In the genomic region with DNA sequence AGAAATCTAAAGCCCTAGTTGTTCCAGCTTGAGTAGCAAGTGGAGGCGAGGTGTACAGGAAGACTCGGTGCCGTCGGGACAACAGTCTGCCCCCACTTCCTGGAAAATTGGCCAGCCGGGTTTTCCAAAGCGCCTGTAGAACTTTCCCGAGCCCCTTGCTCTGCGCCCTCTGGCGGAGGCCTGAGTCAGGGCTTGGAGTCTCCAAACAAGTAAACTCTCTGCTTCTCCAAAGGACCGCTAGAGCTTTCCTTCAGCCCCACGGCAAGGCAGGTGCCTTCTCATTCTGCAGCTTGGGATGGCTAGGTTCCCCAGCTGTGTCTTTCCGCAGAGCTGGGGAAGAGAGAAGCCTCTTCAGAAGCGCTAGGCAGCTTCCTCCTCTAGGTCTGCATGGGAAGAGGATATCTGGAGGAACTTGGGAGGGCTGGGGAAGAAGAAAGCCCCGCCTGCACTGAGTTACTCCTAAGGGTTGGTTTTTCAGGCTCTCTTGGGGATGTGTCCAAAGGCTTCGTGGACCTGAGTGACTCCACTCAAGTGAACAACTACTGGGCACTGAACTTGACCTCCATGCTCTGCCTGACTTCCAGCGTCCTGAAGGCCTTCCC, we compare ENCODE assay signal across 8 cellular contexts. TPM values are rescaled to one million over a fixed set of nuclear protein-coding genes. Genes with fewer than 3 reads are reported as not detected.
DNase-seq lines count a peak whose midpoint lies in the region; ATAC-seq, FAIRE-seq and TF ChIP-seq lines count a peak whose summit lies in the region.

No MANE protein-coding gene starts in this region.

- peaks cover 4% of the 10 kb centered on the region for H3K79me2 ChIP-seq in HepG2 (ENCODE audit: insufficient read depth, low read length)

- POLR2A ChIA-PET in HepG2 (lab: Yijun Ruan, JAX) = interaction anchor here (0.7 to 2.2 kb wide), 6 partner anchors 8 to 325 kb away, joined by 3 to 13 read pairs (median 3); a partner anchor contains a TSS

- peaks cover 0 to 5% of the 10 kb centered on the region in 2 donors for H3K27me3 ChIP-seq in duodenal mucosa (ENCODE audit: control insufficient read depth in 1 of 2, insufficient read depth in 2 of 2, low read length in 2 of 2)
- H3K27me3 ChIP-seq in HepG2 (ENCODE audit: control insufficient read depth in 1 of 2, insufficient read depth in 2 of 2, low read length in 2 of 2) = no peaks in the 10 kb centered on the region; a peak in 1 of 5 replicates

- TF ChIP-seq CTCF in AG09309 (IDR thresholded peaks at IDR 0.05; ENCODE audit: control insufficient read depth, insufficient read depth, low read depth, low read length, missing control alignments) = peak; percentile 99
- TF ChIP-seq CTCF in HepG2 (CRISPR knock-in tag; IDR thresholded peaks at IDR 0.05) = peak; percentile 93

- BruUV-seq in HepG2 (replicated peaks; lab: Mats Ljungman, UMichigan) = no TSS peak

- peak; percentile 59 for DNase-seq in AG09309 (ENCODE audit: low read depth)
- peak; percentile 83 for DNase-seq in NCI-H345 treated with DMSO at 0.1 percent for 48 hours (lab: John Stamatoyannopoulos, UW; ENCODE audit: unreplicated experiment)
- peak; percentile 43 to 53 for DNase-seq in activated CD4-positive, alpha-beta T cell treated with anti-CD3 and anti-CD28 coated beads for 4 hours
- peak; percentile 89 for DNase-seq in HepG2 (ENCODE audit: low spot score)
- peak; percentile 26 for DNase-seq in stimulated activated CD4-positive, alpha-beta T cell treated with anti-CD3 and anti-CD28 coated beads, Interleukin-2, amount 100 ng/mL, for 4 hours (ENCODE audit: low read depth)

- H3K4me2 ChIP-seq in HepG2 (ENCODE audit: low read depth, low read length) = peak overlapping the region; percentile 97

- H2AFZ ChIP-seq in HepG2 (ENCODE audit: low read length) = peak overlapping the region; percentile 42

- H3K4me1 ChIP-seq in duodenal mucosa (ENCODE audit: control insufficient read depth in 1 of 2, insufficient read depth in 2 of 2, low read length in 2 of 2) (peaks cover 24% of the 10 kb centered on the region in 2 donors), HepG2 (ENCODE audit: insufficient read depth, low read length) (peaks cover 37% of the 10 kb centered on the region)

- H3K36me3 ChIP-seq in duodenal mucosa (ENCODE audit: control insufficient read depth in 1 of 2, insufficient read depth in 2 of 2, low read length in 2 of 2) (peaks cover 6 to 19% of the 10 kb centered on the region in 2 donors), HepG2 (replicated peaks in 1 of 2; ENCODE audit: control insufficient read depth in 1 of 2, insufficient read depth in 2 of 2, low read length in 2 of 2) (peaks cover 9 to 20% of the 10 kb centered on the region in 2 experiments)

- intact Hi-C loops in HepG2 (cut with micrococcal nuclease; ENCODE audit: unreplicated experiment) = loop anchor here (1.0 kb wide), 2 partner anchors 29 to 117 kb away; a partner anchor contains a TSS

- no peaks in the 10 kb centered on the region for H3K9me3 ChIP-seq in duodenal mucosa (ENCODE audit: control insufficient read depth in 1 of 2, low read length in 2 of 2)
- H3K9me3 ChIP-seq in HepG2 (ENCODE audit: low read length) = no peaks in the 10 kb centered on the region

- H3K9ac ChIP-seq in duodenal mucosa (ENCODE audit: low read depth in 1 of 2, low read length in 2 of 2) (peak overlapping the region; percentile 70 to 79), HepG2 (ENCODE audit: insufficient read depth, low read depth, low read length) (peak overlapping the region; percentile 72)

- TF ChIP-seq POLR2A in HepG2 (IDR thresholded peaks at IDR 0.05; ENCODE audit: insufficient read depth in 1 of 2, low read depth in 2 of 2, low read length in 2 of 2) = peak in 1 of 2 experiments; percentile 37; a peak in 1 of 4 replicates

- FAIRE-seq in HepG2 (lab: Jason Lieb, UNC) = peak; percentile 70

- CTCF ChIA-PET in HepG2 (lab: Yijun Ruan, JAX; ENCODE audit: low intra/inter-chr PET ratio, low total read pairs) = interaction anchor here (1.1 to 3.3 kb wide), 4 partner anchors 26 to 289 kb away, joined by 3 to 14 read pairs (median 8); a partner anchor contains a TSS

- peaks cover 18% of the 10 kb centered on the region for H4K20me1 ChIP-seq in HepG2 (ENCODE audit: insufficient read depth, low read length)

- H3K4me3 ChIP-seq in AG09309 (ENCODE audit: control insufficient read depth, low read depth, low read length) (peak overlapping the region; percentile 62), duodenal mucosa (ENCODE audit: low read depth in 1 of 2, low read length in 2 of 2) (peak overlapping the region; percentile 79 to 82), HepG2 (replicated peaks in 1 of 3; ENCODE audit: insufficient read depth in 1 of 3, low read depth in 2 of 3, low read length in 3 of 3) (peak overlapping the region; percentile 66 to 79 (median 70))

- ATAC-seq in GM18907 (IDR thresholded peaks at IDR 0.05; ENCODE audit: unreplicated experiment) (peak; percentile 44), HG03342 (IDR thresholded peaks at IDR 0.05; ENCODE audit: unreplicated experiment) (peak; percentile 47), HepG2 (peak; percentile 68)

- 4% methylated on average over 16 of the region's 16 CpGs for WGBS in HepG2 (ENCODE audit: low lambda C conversion rate)

- H3K27ac ChIP-seq in duodenal mucosa (ENCODE audit: low read depth, low read length) = peak overlapping the region; percentile 65
- peak overlapping the region; percentile 69 for H3K27ac ChIP-seq in HepG2 (ENCODE audit: extremely low read length, insufficient read depth, low read length)

- TF ChIP-seq EP300 in HepG2 (IDR thresholded peaks at IDR 0.05; ENCODE audit: low read depth in 2 of 2, low read length in 2 of 2) (peak in 1 of 2 experiments; percentile 61; a peak in 2 of 4 replicates), HepG2 (CRISPR knock-in tag; IDR thresholded peaks at IDR 0.05; ENCODE audit: borderline replicate concordance) (no peak; the same call in 1 of the 2 replicates)

- peak; percentile 73 for TF ChIP-seq RAD21 in HepG2 (CRISPR knock-in tag; IDR thresholded peaks at IDR 0.05)

- in situ Hi-C loops in HepG2 (cut with HindIII; ENCODE audit: extremely low pct_ligation_motif_present, low pct_unique_long_range_greater_than_20kb) = no loop called here

TF ChIP-seq in HepG2, 621 proteins besides CTCF, POLR2A, EP300 and RAD21 (continues in another document):
- TF ChIP-seq ARNT2 (CRISPR knock-in tag; IDR thresholded peaks at IDR 0.05; ENCODE audit: low read depth) = no peak; the same call in 1 of the 2 replicates
- TF ChIP-seq, protein P1, sequence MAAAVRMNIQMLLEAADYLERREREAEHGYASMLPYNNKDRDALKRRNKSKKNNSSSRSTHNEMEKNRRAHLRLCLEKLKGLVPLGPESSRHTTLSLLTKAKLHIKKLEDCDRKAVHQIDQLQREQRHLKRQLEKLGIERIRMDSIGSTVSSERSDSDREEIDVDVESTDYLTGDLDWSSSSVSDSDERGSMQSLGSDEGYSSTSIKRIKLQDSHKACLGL (CRISPR knock-in tag; IDR thresholded peaks at IDR 0.05) = no peak
- no peak; the same call in 1 of the 2 replicates for TF ChIP-seq PITX1 (CRISPR knock-in tag; IDR thresholded peaks at IDR 0.05)

RNA-seq across cellular contexts. Expression of a gene that starts 0.7 kb away (rescaled TPM):
- total RNA-seq in HepG2 (2016; rRNA removed; fragmentation: Illumina TruSeq; extraction: Trizol) = 85.0 and 96.0 TPM in 2 replicates
- total RNA-seq in HepG2 (2016; cell fraction: cytosol; rRNA removed; fragmentation: Illumina TruSeq; extraction: Trizol; ENCODE audit: low read depth) = 38.7 and 40.4 TPM in 2 replicates
- 80.0 and 95.9 TPM in 2 replicates for total RNA-seq in HepG2 (2016; cell fraction: insoluble cytoplasmic fraction; rRNA removed; fragmentation: Illumina TruSeq; extraction: Trizol)
- 62.4 and 65.7 TPM in 2 replicates for total RNA-seq in HepG2 (2016; cell fraction: membrane; rRNA removed; fragmentation: Illumina TruSeq; extraction: Trizol)
- total RNA-seq in HepG2 (2016; cell fraction: nucleus; rRNA removed; fragmentation: Illumina TruSeq; extraction: Trizol) = 45.5 and 49.4 TPM in 2 replicates
- polyA plus RNA-seq in HepG2 (2011; rRNA removed) = 32.4 and 34.0 TPM in 2 replicates
- polyA plus RNA-seq in HepG2 (2011; cell fraction: cytosol; rRNA removed) = 36.8 and 38.2 TPM in 2 replicates
- polyA plus RNA-seq in HepG2 (2011; cell fraction: nucleus; rRNA removed) = 13.3 and 15.7 TPM in 2 replicates
- polyA plus RNA-seq in HepG2 (2012) = 30.9 and 32.8 TPM in 2 replicates
- polyA plus RNA-seq in HepG2 (2016; cell fraction: cytosol; fragmentation: Illumina TruSeq; extraction: Trizol; ENCODE audit: low read depth) = 35.7 and 40.5 TPM in 2 replicates
- 74.6 and 78.4 TPM in 2 replicates for polyA plus RNA-seq in HepG2 (2016; cell fraction: insoluble cytoplasmic fraction; fragmentation: Illumina TruSeq; extraction: Trizol; ENCODE audit: low read depth)
- polyA plus RNA-seq in HepG2 (2016; cell fraction: membrane; fragmentation: Illumina TruSeq; extraction: Trizol; ENCODE audit: low read depth) = 47.2 and 51.0 TPM in 2 replicates
- polyA plus RNA-seq in HepG2 (2016; cell fraction: nucleus; fragmentation: Illumina TruSeq; extraction: Trizol; ENCODE audit: insufficient read depth, low read depth) = 75.3 and 78.1 TPM in 2 replicates
- 28.6 and 36.6 TPM in 2 replicates for polyA minus RNA-seq in HepG2 (2011; rRNA and poly(A)+ RNA removed; ENCODE audit: low replicate concordance)
- polyA minus RNA-seq in HepG2 (2011; cell fraction: cytosol; rRNA and poly(A)+ RNA removed) = 12.9 and 13.5 TPM in 2 replicates
- 5.4 and 8.7 TPM in 2 replicates for polyA minus RNA-seq in HepG2 (2011; cell fraction: nucleus; rRNA and poly(A)+ RNA removed)

RNA-seq across cellular contexts. Expression of a gene that starts 29.4 kb away (rescaled TPM):
- 3.9 and 4.9 TPM in 2 replicates for total RNA-seq in HepG2 (2016; rRNA removed; fragmentation: Illumina TruSeq; extraction: Trizol)
- 1.4 and 3.6 TPM in 2 replicates for total RNA-seq in HepG2 (2016; cell fraction: cytosol; rRNA removed; fragmentation: Illumina TruSeq; extraction: Trizol; ENCODE audit: low read depth)
- 3.5 and 4.5 TPM in 2 replicates for total RNA-seq in HepG2 (2016; cell fraction: insoluble cytoplasmic fraction; rRNA removed; fragmentation: Illumina TruSeq; extraction: Trizol)
- 3.1 and 4.4 TPM in 2 replicates for total RNA-seq in HepG2 (2016; cell fraction: membrane; rRNA removed; fragmentation: Illumina TruSeq; extraction: Trizol)
- total RNA-seq in HepG2 (2016; cell fraction: nucleus; rRNA removed; fragmentation: Illumina TruSeq; extraction: Trizol) = 2.2 and 2.3 TPM in 2 replicates
- polyA plus RNA-seq in HepG2 (2011; rRNA removed) = 0.62 and 0.63 TPM in 2 replicates
- 0.30 and 0.45 TPM in 2 replicates for polyA plus RNA-seq in HepG2 (2011; cell fraction: cytosol; rRNA removed)
- polyA plus RNA-seq in HepG2 (2011; cell fraction: nucleus; rRNA removed) = 1.3 and 2.0 TPM in 2 replicates
- 0.61 and 0.76 TPM in 2 replicates for polyA plus RNA-seq in HepG2 (2012)
- polyA plus RNA-seq in HepG2 (2016; cell fraction: cytosol; fragmentation: Illumina TruSeq; extraction: Trizol; ENCODE audit: low read depth) = 1.7 and 2.7 TPM in 2 replicates
- polyA plus RNA-seq in HepG2 (2016; cell fraction: insoluble cytoplasmic fraction; fragmentation: Illumina TruSeq; extraction: Trizol; ENCODE audit: low read depth) = 4.2 and 5.5 TPM in 2 replicates
- polyA plus RNA-seq in HepG2 (2016; cell fraction: membrane; fragmentation: Illumina TruSeq; extraction: Trizol; ENCODE audit: low read depth) = 4.4 and 4.5 TPM in 2 replicates
- polyA plus RNA-seq in HepG2 (2016; cell fraction: nucleus; fragmentation: Illumina TruSeq; extraction: Trizol; ENCODE audit: insufficient read depth, low read depth) = 6.4 and 7.2 TPM in 2 replicates
- polyA minus RNA-seq in HepG2 (2011; rRNA and poly(A)+ RNA removed; ENCODE audit: low replicate concordance) = 0.58 TPM in 1 of 2 replicates, not detected in the other
- polyA minus RNA-seq in HepG2 (2011; cell fraction: cytosol; rRNA and poly(A)+ RNA removed) = 0.79 TPM in 1 of 2 replicates, not detected in the other
- polyA minus RNA-seq in HepG2 (2011; cell fraction: nucleus; rRNA and poly(A)+ RNA removed) = 0.64 and 0.87 TPM in 2 replicates

Comparison
In these comparisons a context has a peak if more than half of its experiments do, and no peak if none do; other contexts are left out.
1. Peak in every context shown above with its lines: DNase-seq, ATAC-seq, H3K4me3 ChIP-seq and H3K27ac ChIP-seq.
2. DNase-seq: peak in every context shown above with its lines; median percentile 89 in HepG2; 83 in NCI-H345 treated with DMSO at 0.1 percent for 48 hours; 59 in AG09309; 48 in activated CD4-positive, alpha-beta T cell treated with anti-CD3 and anti-CD28 coated beads for 4 hours; 26 in stimulated activated CD4-positive, alpha-beta T cell treated with anti-CD3 and anti-CD28 coated beads, Interleukin-2, amount 100 ng/mL, for 4 hours.